9 cellular contexts compared by ENCODE assay signal in genomic region chr3:150146891-150147761, GRCh38.
DNase-seq lines count a peak whose midpoint lies in the region; TF ChIP-seq lines count a peak whose summit lies in the region.
"Had no signal": no experiment of that assay in that cellular context is flagged by ENCODE, and none has a peak within 500 bp of the region (broad histone marks: within the 10 kb centered on the region; RNA-seq: fewer than 3 reads in every experiment).

No MANE protein-coding gene starts in this region.

- TF ChIP-seq CTCF in GM10248 (IDR thresholded peaks at IDR 0.05; ENCODE audit: control extremely low read depth, extremely low read depth, low read depth, missing control alignments) (no peak), brain (conservative IDR thresholded peaks at IDR 0.05) (no peak), suprapubic skin (IDR thresholded peaks at IDR 0.05) (no peak), MM.1S (IDR thresholded peaks at IDR 0.05; ENCODE audit: low read length) (no peak)

- H3K4me3 ChIP-seq in neuron (ENCODE audit: low read length): no peak overlapping the region
- no peak overlapping the region for H3K4me3 ChIP-seq in suprapubic skin
- H3K4me3 ChIP-seq in MM.1S (ENCODE audit: low read length): no peak overlapping the region
- no peak overlapping the region for H3K4me3 ChIP-seq in Karpas-422 (ENCODE audit: low read length)
- H3K4me3 ChIP-seq: adrenal gland had no signal

- POLR2A ChIA-PET in GM10248 (lab: Yijun Ruan, JAX): no interaction called here

- peaks cover 5% of the 10 kb centered on the region for H3K27me3 Mint-ChIP-seq in brain

- H3K27ac Mint-ChIP-seq in brain: peak overlapping the region in 3 of 5 experiments; percentile 68 to 78 (median 73)

- H3F3A ChIP-seq in MM.1S (ENCODE audit: insufficient read depth, low read length): no peaks in the 10 kb centered on the region

- TF ChIP-seq EP300 in suprapubic skin (IDR thresholded peaks at IDR 0.05): no peak

- no peaks in the 10 kb centered on the region for H3K27me3 ChIP-seq in neuron (ENCODE audit: insufficient read depth, low read length)
- peaks cover 3% of the 10 kb centered on the region for H3K27me3 ChIP-seq in suprapubic skin
- H3K27me3 ChIP-seq in MM.1S (replicated peaks; ENCODE audit: insufficient read depth, low read length): no peaks in the 10 kb centered on the region
- H3K27me3 ChIP-seq in Karpas-422 (ENCODE audit: low read length): no peaks in the 10 kb centered on the region
- H3K27me3 ChIP-seq: adrenal gland had no signal

- 67% methylated on average over 11 of the region's 11 CpGs for WGBS in suprapubic skin

- H3K9me3 Mint-ChIP-seq in brain: peaks cover 0 to 4% (median 0%) of the 10 kb centered on the region in 5 experiments

- peaks cover 47% of the 10 kb centered on the region for H3K4me1 Mint-ChIP-seq in brain

- H3K4me1 ChIP-seq in neuron (ENCODE audit: insufficient read depth, low read length) (peaks cover 17% of the 10 kb centered on the region), suprapubic skin (no peaks in the 10 kb centered on the region), MM.1S (ENCODE audit: low read length) (no peaks in the 10 kb centered on the region), Karpas-422 (ENCODE audit: low read length) (peaks cover 35% of the 10 kb centered on the region)
- H3K4me1 ChIP-seq: adrenal gland had no signal

- DNase-seq in GM10248 (ENCODE audit: extremely low spot score): peak; percentile 9
- DNase-seq in HS-27A (ENCODE audit: low read depth): peak; percentile 81
- DNase-seq in suprapubic skin (ENCODE audit: low spot score in 2 of 2): no peak
- DNase-seq in MM.1S: no peak
- DNase-seq in Karpas-422: no peak
- no peak for DNase-seq in GOT3 (lab: John Stamatoyannopoulos, UW)

- H4K20me1 ChIP-seq in MM.1S (ENCODE audit: insufficient read depth, low read length): no peaks in the 10 kb centered on the region
- no peaks in the 10 kb centered on the region for H4K20me1 ChIP-seq in Karpas-422 (ENCODE audit: insufficient read depth, low read depth, low read length)

- H3K79me2 ChIP-seq in MM.1S (ENCODE audit: low read length) (no peaks in the 10 kb centered on the region), Karpas-422 (ENCODE audit: low read length) (no peaks in the 10 kb centered on the region)

- CTCF ChIA-PET in GM10248 (lab: Yijun Ruan, JAX): interaction anchor here (1.2 to 2.0 kb wide), 5 partner anchors 10 to 37 kb away, joined by 4 to 9 read pairs (median 4); no protein-coding TSS in a partner anchor

- H3K4me3 Mint-ChIP-seq in brain: no peak overlapping the region

- H3K9me2 ChIP-seq in MM.1S (replicated peaks; ENCODE audit: insufficient read depth, low read length): no peaks in the 10 kb centered on the region
- no peaks in the 10 kb centered on the region for H3K9me2 ChIP-seq in Karpas-422 (replicated peaks; ENCODE audit: insufficient read depth, low read length)

- H2AFZ ChIP-seq in neuron (ENCODE audit: low read depth, low read length) (peak overlapping the region; percentile 12), MM.1S (ENCODE audit: low read length) (no peak overlapping the region), Karpas-422 (ENCODE audit: low read length) (no peak overlapping the region)

- no peak overlapping the region for H3K27ac ChIP-seq in suprapubic skin
- no peak overlapping the region for H3K27ac ChIP-seq in MM.1S (ENCODE audit: low read length)
- no peak overlapping the region for H3K27ac ChIP-seq in Karpas-422 (ENCODE audit: low read length)
- H3K27ac ChIP-seq: adrenal gland had no signal

- H3K4me2 ChIP-seq in MM.1S (ENCODE audit: low read depth, low read length) (no peak overlapping the region), Karpas-422 (ENCODE audit: low read depth, low read length, poor library complexity, severe bottlenecking) (no peak overlapping the region)

- no peaks in the 10 kb centered on the region for H3K36me3 Mint-ChIP-seq in brain

- H3K9ac ChIP-seq in MM.1S (ENCODE audit: low read length) (no peak overlapping the region), Karpas-422 (ENCODE audit: low read length) (no peak overlapping the region)

- TF ChIP-seq POLR2A in suprapubic skin (IDR thresholded peaks at IDR 0.05): no peak

- H3K9me3 ChIP-seq in neuron (ENCODE audit: low read length) (no peaks in the 10 kb centered on the region), suprapubic skin (no peaks in the 10 kb centered on the region), MM.1S (replicated peaks; ENCODE audit: insufficient read depth, low read length) (no peaks in the 10 kb centered on the region), Karpas-422 (ENCODE audit: low read length) (no peaks in the 10 kb centered on the region)
- H3K9me3 ChIP-seq: adrenal gland had no signal

- no peaks in the 10 kb centered on the region for H3K36me3 ChIP-seq in neuron (ENCODE audit: insufficient read depth, low read length)
- no peaks in the 10 kb centered on the region for H3K36me3 ChIP-seq in suprapubic skin
- H3K36me3 ChIP-seq in MM.1S (replicated peaks; ENCODE audit: insufficient read depth, low read length): no peaks in the 10 kb centered on the region
- no peaks in the 10 kb centered on the region for H3K36me3 ChIP-seq in Karpas-422 (ENCODE audit: insufficient read depth, low read length)
- H3K36me3 ChIP-seq: adrenal gland had no signal

Comparison
In these comparisons a context has a peak if more than half of its experiments do, and no peak if none do; other contexts are left out.
1. DNase-seq: peak in GM10248 (single experiment) and HS-27A (single experiment); none in suprapubic skin (0 of 2), MM.1S (single experiment), Karpas-422 (single experiment) and GOT3 (single experiment).